8 cellular contexts compared by ENCODE assay signal in the genomic region with DNA sequence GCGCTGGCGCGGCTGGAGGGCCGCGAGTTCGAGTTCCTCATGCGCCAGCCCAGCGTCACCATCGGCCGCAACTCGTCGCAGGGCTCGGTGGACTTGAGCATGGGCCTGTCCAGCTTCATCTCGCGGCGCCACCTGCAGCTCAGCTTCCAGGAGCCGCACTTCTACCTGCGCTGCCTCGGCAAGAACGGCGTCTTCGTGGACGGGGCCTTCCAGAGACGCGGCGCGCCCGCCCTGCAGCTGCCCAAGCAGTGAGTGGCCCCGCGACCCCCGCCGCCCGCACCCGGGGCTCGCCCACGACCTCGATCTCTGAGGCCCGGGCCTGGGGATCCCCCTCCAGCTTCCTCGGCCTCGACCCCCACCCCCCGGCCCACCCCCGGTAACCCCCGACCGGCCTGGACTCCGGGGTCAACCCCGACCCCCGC. TPM values are rescaled to one million over a fixed set of nuclear protein-coding genes. Genes with fewer than 3 reads are reported as not detected.
A peak's percentile ranks its signal among the peaks of the same experiment; 100 is the strongest.
DNase-seq lines count a peak whose midpoint lies in the region; ATAC-seq, FAIRE-seq and TF ChIP-seq lines count a peak whose summit lies in the region.

No MANE protein-coding gene starts in this region.

- FAIRE-seq in K562 (lab: Jason Lieb, UNC) = no peak

- no peaks in the 10 kb centered on the region for H3K9me2 ChIP-seq in SU-DHL-6 (replicated peaks; ENCODE audit: insufficient read depth, low read length)

- H3K79me2 ChIP-seq in SU-DHL-6 (ENCODE audit: insufficient read depth, low read length) = peaks cover 52% of the 10 kb centered on the region
- peaks cover 52% of the 10 kb centered on the region for H3K79me2 ChIP-seq in K562 (ENCODE audit: control insufficient read depth, insufficient read depth, low read length)

- H3K4me2 ChIP-seq in BLaER1 (peak overlapping the region; percentile 99; the same call in 1 of the 2 replicates), SU-DHL-6 (ENCODE audit: low read depth, low read length, poor library complexity, severe bottlenecking) (peak overlapping the region; percentile 60), K562 (ENCODE audit: insufficient read depth, low read length) (peak overlapping the region; percentile 87; the same call in 1 of the 2 replicates)

- peak overlapping the region; percentile 95 for H3K9ac ChIP-seq in BLaER1
- peak overlapping the region; percentile 72 for H3K9ac ChIP-seq in SU-DHL-6 (ENCODE audit: low read length)
- H3K9ac ChIP-seq in K562 (ENCODE audit: insufficient read depth in 1 of 2, low read depth in 2 of 2, low read length in 2 of 2) = peak overlapping the region; percentile 80 to 99; a peak in 3 of 4 replicates

- no peak for TF ChIP-seq CTCF in SU-DHL-6 (IDR thresholded peaks at IDR 0.05; ENCODE audit: insufficient read depth, low read length, poor library complexity, severe bottlenecking)
- peak in 2 of 3 experiments; percentile 36; a peak in 2 of 6 replicates for TF ChIP-seq CTCF in K562 (IDR thresholded peaks at IDR 0.05 in 2 of 3, conservative IDR thresholded peaks at IDR 0.05 in 1 of 3; ENCODE audit: insufficient read depth in 2 of 3, low read depth in 1 of 3, low read length in 3 of 3)

- no TSS peak for BruUV-seq in K562 (replicated peaks; lab: Mats Ljungman, UMichigan)

- peak; percentile 36 for ATAC-seq in GM19043 (IDR thresholded peaks at IDR 0.05; ENCODE audit: low read depth, unreplicated experiment)
- ATAC-seq in HG03196 (IDR thresholded peaks at IDR 0.05; ENCODE audit: unreplicated experiment) = peak; percentile 28
- peak; percentile 73 for ATAC-seq in K562

- H3K36me3 ChIP-seq in BLaER1 = peaks cover 19% of the 10 kb centered on the region
- H3K36me3 ChIP-seq in SU-DHL-6 (ENCODE audit: low read length) = no peaks in the 10 kb centered on the region
- H3K36me3 ChIP-seq in K562 (ENCODE audit: control insufficient read depth, insufficient read depth, low read length) = peaks cover 15% of the 10 kb centered on the region; the same call in 2 of the 3 replicates

- TF ChIP-seq POLR2A in K562 (conservative IDR thresholded peaks at IDR 0.05) = no peak

- in situ Hi-C loops in K562 (cut with MboI) = no loop called here

- peak overlapping the region; percentile 94 for H3K27ac ChIP-seq in BLaER1
- H3K27ac ChIP-seq in SU-DHL-6 (ENCODE audit: low read depth, low read length) = peak overlapping the region; percentile 39
- peak overlapping the region; percentile 78 for H3K27ac ChIP-seq in K562 (ENCODE audit: extremely low read depth, low read depth, low read length)

- peak overlapping the region; percentile 89 for H3K4me3 ChIP-seq in BLaER1
- H3K4me3 ChIP-seq in SU-DHL-6 (ENCODE audit: insufficient read depth, low read length, poor library complexity, severe bottlenecking) = peak overlapping the region; percentile 66
- peak overlapping the region; percentile 65 for H3K4me3 ChIP-seq in K562

- H3K9me1 ChIP-seq in K562 (ENCODE audit: control insufficient read depth, insufficient read depth, low read length) = no peaks in the 10 kb centered on the region

- DNase-seq in K562 (ENCODE audit: extremely low read depth in 1 of 4, low spot score in 3 of 4) (peak; percentile 38 to 76 (median 44)), islet precursor cell (peak; percentile 74), NCI-H128 (lab: John Stamatoyannopoulos, UW; ENCODE audit: unreplicated experiment) (no peak)
- peak; percentile 42 to 53 for DNase-seq in stimulated activated CD4-positive, alpha-beta T cell treated with anti-CD3 and anti-CD28 coated beads, Interleukin-2, amount 100 ng/mL, for 24 hours

- no peak for TF ChIP-seq EP300 in K562 (IDR thresholded peaks at IDR 0.05; ENCODE audit: low read length)

- TF ChIP-seq RAD21 in K562 (CRISPR knock-in tag; conservative IDR thresholded peaks at IDR 0.05 in 1 of 2, IDR thresholded peaks at IDR 0.05 in 1 of 2) = peak in 1 of 2 experiments; percentile 28; a peak in 2 of 4 replicates

- under 1% methylated on average over 19 of the region's 47 CpGs for WGBS in K562 (ENCODE audit: insufficient coverage, low coverage, missing lambda C conversion rate)

- H3F3A ChIP-seq in SU-DHL-6 (ENCODE audit: insufficient read depth) = peaks cover 12% of the 10 kb centered on the region; the same call in 1 of the 2 replicates

- H4K20me1 ChIP-seq in BLaER1 (peaks cover 47% of the 10 kb centered on the region), SU-DHL-6 (ENCODE audit: low read depth, low read length) (no peaks in the 10 kb centered on the region), K562 (replicated peaks; ENCODE audit: control insufficient read depth, insufficient read depth, low read length) (peaks cover 35% of the 10 kb centered on the region)

- H3K4me1 ChIP-seq in BLaER1 (peaks cover 40% of the 10 kb centered on the region), K562 (replicated peaks in 1 of 2; ENCODE audit: control insufficient read depth in 2 of 2, insufficient read depth in 2 of 2, low read length in 2 of 2) (peaks cover 20 to 42% of the 10 kb centered on the region in 2 experiments; a peak in 4 of 5 replicates)

- H2AFZ ChIP-seq in SU-DHL-6 (ENCODE audit: low read depth, low read length, severe bottlenecking) (no peak overlapping the region), K562 (ENCODE audit: low read depth, low read length) (no peak overlapping the region; the same call in 1 of the 2 replicates)

- 0 out of 2 replicates have a peak, but pooled peaks cover 1% of the 10 kb centered on the region for H3K9me3 ChIP-seq in BLaER1
- no peaks in the 10 kb centered on the region for H3K9me3 ChIP-seq in SU-DHL-6 (ENCODE audit: insufficient read depth, low read length)
- no peaks in the 10 kb centered on the region for H3K9me3 ChIP-seq in K562 (replicated peaks; ENCODE audit: control insufficient read depth, insufficient read depth, low read depth, low read length)

- POLR2A ChIA-PET in K562 (lab: Yijun Ruan, JAX) = interaction anchor here (1.0 to 3.4 kb wide), 2 partner anchors 39 to 41 kb away, joined by 3 to 21 read pairs; no protein-coding TSS in a partner anchor

- H3K27me3 ChIP-seq in BLaER1 (no peaks in the 10 kb centered on the region), SU-DHL-6 (ENCODE audit: low read length) (no peaks in the 10 kb centered on the region), K562 (ENCODE audit: control insufficient read depth in 2 of 2, insufficient read depth in 2 of 2, low read length in 2 of 2) (peaks cover 0 to 6% of the 10 kb centered on the region in 2 experiments; a peak in 1 of 5 replicates)

- CTCF ChIA-PET in K562 (lab: Yijun Ruan, JAX; ENCODE audit: low intra/inter-chr PET ratio) = no interaction called here

- intact Hi-C loops in K562 (cut with micrococcal nuclease) = loop anchor here (5.0 kb wide), 1 partner anchor 55 kb away; no protein-coding TSS in a partner anchor

TF ChIP-seq in K562, 482 proteins besides CTCF, POLR2A, EP300 and RAD21 (continues in another document):
- TF ChIP-seq CTCFL (IDR thresholded peaks at IDR 0.05; ENCODE audit: borderline replicate concordance, insufficient read depth, low read depth, low read length, poor library complexity, severe bottlenecking) = peak; percentile 16
- no peak for TF ChIP-seq SP1 (CRISPR knock-in tag; IDR thresholded peaks at IDR 0.05)
- no peak for TF ChIP-seq PTRF (tag; IDR thresholded peaks at IDR 0.05)
- no peak for TF ChIP-seq TCF3 (CRISPR knock-in tag; IDR thresholded peaks at IDR 0.05)
- TF ChIP-seq TFAP4 (CRISPR knock-in tag; IDR thresholded peaks at IDR 0.05; ENCODE audit: borderline replicate concordance) = 0 out of 2 replicates have a peak, but pooled peaks have one; percentile 11
- no peak for TF ChIP-seq NCOA6 (IDR thresholded peaks at IDR 0.05)
- TF ChIP-seq ZC3H8 (IDR thresholded peaks at IDR 0.05) = no peak
- TF ChIP-seq RB1 (IDR thresholded peaks at IDR 0.05; ENCODE audit: low read depth) = 0 out of 2 replicates have a peak, but pooled peaks have one; percentile 12
- TF ChIP-seq ZNF696 (CRISPR knock-in tag; conservative IDR thresholded peaks at IDR 0.05) = no peak

RNA-seq across cellular contexts. Expression of gene FOXK1, which starts 0.5 kb away (rescaled TPM):
- total RNA-seq in K562 (2011; cell fraction: chromatin; rRNA removed; ENCODE audit: low replicate concordance) = 35.6 and 74.5 TPM in 2 replicates
- total RNA-seq in K562 (2011; cell fraction: nucleolus; rRNA removed) = 43.2 and 43.6 TPM in 2 replicates
- total RNA-seq in K562 (2011; cell fraction: nucleoplasm; rRNA removed) = 40.0 and 43.0 TPM in 2 replicates
- total RNA-seq in K562 (2014; rRNA removed) = 17.0 and 19.5 TPM in 2 replicates
- 8.1 and 9.1 TPM in 2 replicates for total RNA-seq in K562 (2014; rRNA removed; fragmentation: Illumina TruSeq; extraction: Trizol)
- 8.5 and 9.1 TPM in 2 replicates for total RNA-seq in K562 (2015; rRNA removed; fragmentation: Illumina TruSeq; extraction: Trizol)
- 42.2 and 45.5 TPM in 2 replicates for total RNA-seq in K562 (2021)
- 2.9 and 4.2 TPM in 2 replicates for polyA plus RNA-seq in K562 (2011; rRNA removed)
- polyA plus RNA-seq in K562 (2011; cell fraction: cytosol; rRNA removed) = 3.6 and 6.2 TPM in 2 replicates
- 7.9 and 12.0 TPM in 2 replicates for polyA plus RNA-seq in K562 (2011; cell fraction: nucleus; rRNA removed)
- polyA plus RNA-seq in K562 (2012) = 6.4 and 7.3 TPM in 2 replicates
- polyA plus RNA-seq in K562 (2014; fragmentation: Illumina TruSeq; extraction: Trizol) = 5.0 and 6.8 TPM in 2 replicates
- under 1 TPM; 0.32 to 0.34 TPM for polyA plus RNA-seq in K562 (2014; fragmentation: Nextera tagmentation; extraction: Ambion mirVana)
- 11.8 TPM in 2 replicates for polyA plus RNA-seq in K562 (2014; rRNA removed)
- 6.7 and 8.7 TPM in 2 replicates for polyA minus RNA-seq in K562 (2011; rRNA and poly(A)+ RNA removed)
- polyA minus RNA-seq in K562 (2011; cell fraction: cytosol; rRNA and poly(A)+ RNA removed) = 21.3 and 27.0 TPM in 2 replicates
- polyA minus RNA-seq in K562 (2011; cell fraction: nucleus; rRNA and poly(A)+ RNA removed) = 9.7 and 11.6 TPM in 2 replicates

Comparison
In these comparisons a context has a peak if more than half of its experiments do, and no peak if none do; other contexts are left out.
1. H3K27ac ChIP-seq: peak in every context shown above with its lines; median percentile 94 in BLaER1; 78 in K562; 39 in SU-DHL-6.